Comparison of ENCODE assay signal across 19 cellular contexts in genomic region chr1:170694172-170694926, GRCh38. TPM values are rescaled to one million over a fixed set of nuclear protein-coding genes. Genes with fewer than 3 reads are reported as not detected.
DNase-seq lines count a peak whose midpoint lies in the region; ATAC-seq and TF ChIP-seq lines count a peak whose summit lies in the region.
"Had no signal": no experiment of that assay in that cellular context is flagged by ENCODE, and none has a peak within 500 bp of the region (broad histone marks: within the 10 kb centered on the region; RNA-seq: fewer than 3 reads in every experiment).

No MANE protein-coding gene starts in this region.

- H3K4me1 Mint-ChIP-seq in chondrocyte (ENCODE audit: low read depth) (peaks cover 93% of the 10 kb centered on the region), nephron (peaks cover 85% of the 10 kb centered on the region)
- H3K4me1 Mint-ChIP-seq: activated B cell treated with CpG ODN at 0.5 μM for 24 hours had no signal

- DNase-seq in right atrium auricular region (ENCODE audit: low spot score) (no peak), left ventricle myocardium superior (no peak), chondrocyte (ENCODE audit: low spot score) (no peak), AG08395 (ENCODE audit: low spot score) (no peak), G401 (ENCODE audit: low spot score) (no peak), activated T-cell treated with anti-CD3 and anti-CD28 coated beads for 4 hours (no peak), retina (no peak)
- DNase-seq: activated B cell treated with CpG ODN at 0.5 μM for 24 hours; activated CD4-positive, alpha-beta T cell treated with anti-CD3 and anti-CD28 coated beads, Interleukin-2, amount 50 U/mL, for 48 hours; activated gamma-delta T cell treated with Interleukin-2 at 50 U/mL for 16 hours; adrenal gland; NCI-H146; NCI-H524 treated with DMSO at 0.1 percent for 48 hours; RPMI8226; stimulated activated CD4-positive, alpha-beta T cell treated with anti-CD3 and anti-CD28 coated beads, Interleukin-15, amount 100 ng/mL, for 24 hours; stimulated activated CD8-positive, alpha-beta memory T cell treated with anti-CD3 and anti-CD28 coated beads, Interleukin-4, amount 100 ng/mL, for 48 hours; T-helper 9 cell had no signal

- peak overlapping the region; percentile 51 to 55 for H3K27ac ChIP-seq in right atrium auricular region
- H3K27ac ChIP-seq: adrenal gland, cardiac muscle cell had no signal

- peaks cover 1% of the 10 kb centered on the region for H3K36me3 Mint-ChIP-seq in chondrocyte (ENCODE audit: low read depth)
- no peaks in the 10 kb centered on the region for H3K36me3 Mint-ChIP-seq in nephron (ENCODE audit: low read depth)

- no peak overlapping the region for H3K4me3 Mint-ChIP-seq in chondrocyte (ENCODE audit: unreplicated experiment)
- peak overlapping the region in 1 of 3 experiments; percentile 27 for H3K4me3 Mint-ChIP-seq in nephron
- H3K4me3 Mint-ChIP-seq: activated B cell treated with CpG ODN at 0.5 μM for 24 hours had no signal

- peak overlapping the region; percentile 84 for H3K27ac Mint-ChIP-seq in chondrocyte (ENCODE audit: unreplicated experiment)
- peak overlapping the region; percentile 65 to 77 (median 74) for H3K27ac Mint-ChIP-seq in nephron
- H3K27ac Mint-ChIP-seq: activated B cell treated with CpG ODN at 0.5 μM for 24 hours had no signal

- no peaks in the 10 kb centered on the region for H3K9me3 ChIP-seq in right atrium auricular region
- H3K9me3 ChIP-seq: adrenal gland had no signal

- no peaks in the 10 kb centered on the region for H3K27me3 Mint-ChIP-seq in chondrocyte (ENCODE audit: low read depth)
- no peaks in the 10 kb centered on the region for H3K27me3 Mint-ChIP-seq in nephron (ENCODE audit: low read depth)

- ATAC-seq in left ventricle myocardium superior, result no peak

- no peaks in the 10 kb centered on the region for H3K36me3 ChIP-seq in right atrium auricular region
- H3K36me3 ChIP-seq: adrenal gland, cardiac muscle cell had no signal

- intact Hi-C loops in left ventricle myocardium superior (cut with micrococcal nuclease), result no loop called here

- no peaks in the 10 kb centered on the region for H3K27me3 ChIP-seq in right atrium auricular region
- H3K27me3 ChIP-seq: adrenal gland, cardiac muscle cell had no signal

- no peak overlapping the region for H3K4me3 ChIP-seq in right atrium auricular region
- H3K4me3 ChIP-seq: adrenal gland, cardiac muscle cell had no signal

- H3K9me3 Mint-ChIP-seq in chondrocyte (ENCODE audit: low read depth) (no peaks in the 10 kb centered on the region), nephron (no peaks in the 10 kb centered on the region)
- H3K9me3 Mint-ChIP-seq: activated B cell treated with CpG ODN at 0.5 μM for 24 hours had no signal

- H3K4me1 ChIP-seq in right atrium auricular region, result peaks cover 0 to 51% of the 10 kb centered on the region in 2 donors

- TF ChIP-seq CTCF in right atrium auricular region (IDR thresholded peaks at IDR 0.05) (no peak), chondrocyte (IDR thresholded peaks at IDR 0.05) (no peak), nephron (IDR thresholded peaks at IDR 0.05; ENCODE audit: unreplicated experiment in 3 of 3) (no peak)

- in situ Hi-C loops in G401 (cut with HindIII; ENCODE audit: low sequenced_read_pairs), result no loop called here

RNA-seq across cellular contexts. Expression of gene PRRX1, which starts 30.4 kb away (rescaled TPM):
- total RNA-seq in right atrium auricular region (10 to 100 TPM; 23.9 to 55.1 TPM), left ventricle myocardium superior (36.5 TPM), chondrocyte (158 to 224 TPM (median 168 TPM) in 3 replicates)
- total RNA-seq in G401 (2014; rRNA removed; shearing (Covaris generic)), result 1.8 and 2.6 TPM in 2 replicates
- total RNA-seq: activated B cell treated with CpG ODN at 0.5 μM for 24 hours had no signal
